ENCODE assay signal across 2 cellular contexts in the genomic region with DNA sequence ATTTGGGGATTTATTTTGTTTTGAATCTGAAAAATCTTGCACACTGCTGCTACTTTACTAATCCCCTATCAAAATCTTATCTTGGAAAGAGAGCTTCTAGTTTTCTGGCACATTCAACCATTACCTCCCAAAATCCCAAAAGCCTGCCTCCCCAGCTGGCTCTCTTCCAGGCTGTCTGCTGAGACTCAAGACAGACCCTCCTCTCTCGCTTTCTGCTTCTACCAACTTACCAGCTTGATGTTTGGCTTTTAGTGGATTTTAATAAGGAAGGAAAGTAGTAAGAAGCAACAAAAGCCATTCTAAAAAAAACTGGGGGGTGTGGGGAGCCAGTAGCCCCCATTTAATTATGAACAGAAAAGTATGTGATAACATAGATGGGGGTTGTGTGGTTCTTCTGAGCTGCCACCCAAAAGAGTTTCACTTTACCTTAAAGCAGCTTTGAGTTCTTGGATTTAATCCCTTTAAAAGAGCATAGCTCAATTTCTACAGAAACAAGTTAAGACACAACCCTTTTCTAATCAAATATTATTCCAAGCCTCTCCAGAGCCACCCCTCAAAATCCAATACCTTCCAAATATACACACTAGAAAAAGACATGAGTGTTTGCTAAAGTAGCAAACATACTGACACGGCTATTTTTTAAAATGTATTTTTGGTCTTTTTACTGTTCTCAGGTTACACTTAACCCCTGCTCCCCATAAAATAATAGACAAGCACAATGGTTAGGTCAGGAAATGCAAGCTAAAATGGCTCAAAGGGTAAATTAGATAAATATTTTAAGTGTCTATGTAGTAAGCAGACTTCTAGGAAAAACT.
TF ChIP-seq lines count a peak whose summit lies in the region.

No MANE protein-coding gene starts in this region.

TF ChIP-seq in HepG2, 621 proteins besides CTCF, POLR2A, EP300 and RAD21 (continues in another document):
- TF ChIP-seq, protein P1, sequence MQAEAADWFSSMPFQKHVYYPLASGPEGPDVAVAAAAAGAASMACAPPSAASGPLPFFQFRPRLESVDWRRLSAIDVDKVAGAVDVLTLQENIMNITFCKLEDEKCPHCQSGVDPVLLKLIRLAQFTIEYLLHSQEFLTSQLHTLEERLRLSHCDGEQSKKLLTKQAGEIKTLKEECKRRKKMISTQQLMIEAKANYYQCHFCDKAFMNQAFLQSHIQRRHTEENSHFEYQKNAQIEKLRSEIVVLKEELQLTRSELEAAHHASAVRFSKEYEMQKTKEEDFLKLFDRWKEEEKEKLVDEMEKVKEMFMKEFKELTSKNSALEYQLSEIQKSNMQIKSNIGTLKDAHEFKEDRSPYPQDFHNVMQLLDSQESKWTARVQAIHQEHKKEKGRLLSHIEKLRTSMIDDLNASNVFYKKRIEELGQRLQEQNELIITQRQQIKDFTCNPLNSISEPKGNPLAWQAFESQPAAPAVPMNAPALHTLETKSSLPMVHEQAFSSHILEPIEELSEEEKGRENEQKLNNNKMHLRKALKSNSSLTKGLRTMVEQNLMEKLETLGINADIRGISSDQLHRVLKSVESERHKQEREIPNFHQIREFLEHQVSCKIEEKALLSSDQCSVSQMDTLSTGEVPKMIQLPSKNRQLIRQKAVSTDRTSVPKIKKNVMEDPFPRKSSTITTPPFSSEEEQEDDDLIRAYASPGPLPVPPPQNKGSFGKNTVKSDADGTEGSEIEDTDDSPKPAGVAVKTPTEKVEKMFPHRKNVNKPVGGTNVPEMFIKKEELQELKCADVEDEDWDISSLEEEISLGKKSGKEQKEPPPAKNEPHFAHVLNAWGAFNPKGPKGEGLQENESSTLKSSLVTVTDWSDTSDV (CRISPR knock-in tag; IDR thresholded peaks at IDR 0.05) = no peak
- TF ChIP-seq FOXA1 (IDR thresholded peaks at IDR 0.05) (no peak), FOXA1 (CRISPR knock-in tag; IDR thresholded peaks at IDR 0.05) (no peak), SAFB2 (CRISPR knock-in tag; IDR thresholded peaks at IDR 0.05; ENCODE audit: borderline replicate concordance, low read depth) (no peak), CCDC6 (CRISPR knock-in tag; IDR thresholded peaks at IDR 0.05) (no peak), TBL1XR1 (IDR thresholded peaks at IDR 0.05; ENCODE audit: borderline replicate concordance, low read length, partially characterized antibody) (no peak), FOXJ3 (CRISPR knock-in tag; IDR thresholded peaks at IDR 0.05; ENCODE audit: borderline replicate concordance) (peak; percentile 27; the same call in 1 of the 2 replicates), JUN (CRISPR knock-in tag; IDR thresholded peaks at IDR 0.05) (no peak), KDM2A (CRISPR knock-in tag; IDR thresholded peaks at IDR 0.05; ENCODE audit: borderline replicate concordance, low read depth) (no peak), GABPB1 (CRISPR knock-in tag; IDR thresholded peaks at IDR 0.05) (no peak)
- TF ChIP-seq, protein P2, sequence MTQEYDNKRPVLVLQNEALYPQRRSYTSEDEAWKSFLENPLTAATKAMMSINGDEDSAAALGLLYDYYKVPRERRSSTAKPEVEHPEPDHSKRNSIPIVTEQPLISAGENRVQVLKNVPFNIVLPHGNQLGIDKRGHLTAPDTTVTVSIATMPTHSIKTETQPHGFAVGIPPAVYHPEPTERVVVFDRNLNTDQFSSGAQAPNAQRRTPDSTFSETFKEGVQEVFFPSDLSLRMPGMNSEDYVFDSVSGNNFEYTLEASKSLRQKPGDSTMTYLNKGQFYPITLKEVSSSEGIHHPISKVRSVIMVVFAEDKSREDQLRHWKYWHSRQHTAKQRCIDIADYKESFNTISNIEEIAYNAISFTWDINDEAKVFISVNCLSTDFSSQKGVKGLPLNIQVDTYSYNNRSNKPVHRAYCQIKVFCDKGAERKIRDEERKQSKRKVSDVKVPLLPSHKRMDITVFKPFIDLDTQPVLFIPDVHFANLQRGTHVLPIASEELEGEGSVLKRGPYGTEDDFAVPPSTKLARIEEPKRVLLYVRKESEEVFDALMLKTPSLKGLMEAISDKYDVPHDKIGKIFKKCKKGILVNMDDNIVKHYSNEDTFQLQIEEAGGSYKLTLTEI (CRISPR knock-in tag; conservative IDR thresholded peaks at IDR 0.05) = no peak
- TF ChIP-seq, protein P3, sequence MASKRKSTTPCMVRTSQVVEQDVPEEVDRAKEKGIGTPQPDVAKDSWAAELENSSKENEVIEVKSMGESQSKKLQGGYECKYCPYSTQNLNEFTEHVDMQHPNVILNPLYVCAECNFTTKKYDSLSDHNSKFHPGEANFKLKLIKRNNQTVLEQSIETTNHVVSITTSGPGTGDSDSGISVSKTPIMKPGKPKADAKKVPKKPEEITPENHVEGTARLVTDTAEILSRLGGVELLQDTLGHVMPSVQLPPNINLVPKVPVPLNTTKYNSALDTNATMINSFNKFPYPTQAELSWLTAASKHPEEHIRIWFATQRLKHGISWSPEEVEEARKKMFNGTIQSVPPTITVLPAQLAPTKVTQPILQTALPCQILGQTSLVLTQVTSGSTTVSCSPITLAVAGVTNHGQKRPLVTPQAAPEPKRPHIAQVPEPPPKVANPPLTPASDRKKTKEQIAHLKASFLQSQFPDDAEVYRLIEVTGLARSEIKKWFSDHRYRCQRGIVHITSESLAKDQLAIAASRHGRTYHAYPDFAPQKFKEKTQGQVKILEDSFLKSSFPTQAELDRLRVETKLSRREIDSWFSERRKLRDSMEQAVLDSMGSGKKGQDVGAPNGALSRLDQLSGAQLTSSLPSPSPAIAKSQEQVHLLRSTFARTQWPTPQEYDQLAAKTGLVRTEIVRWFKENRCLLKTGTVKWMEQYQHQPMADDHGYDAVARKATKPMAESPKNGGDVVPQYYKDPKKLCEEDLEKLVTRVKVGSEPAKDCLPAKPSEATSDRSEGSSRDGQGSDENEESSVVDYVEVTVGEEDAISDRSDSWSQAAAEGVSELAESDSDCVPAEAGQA (IDR thresholded peaks at IDR 0.05; ENCODE audit: low read depth) = no peak
- TF ChIP-seq, protein P3 (CRISPR knock-in tag; IDR thresholded peaks at IDR 0.05; ENCODE audit: borderline replicate concordance) = 0 out of 2 replicates have a peak, but pooled peaks have one; percentile 67
- TF ChIP-seq, protein P4, sequence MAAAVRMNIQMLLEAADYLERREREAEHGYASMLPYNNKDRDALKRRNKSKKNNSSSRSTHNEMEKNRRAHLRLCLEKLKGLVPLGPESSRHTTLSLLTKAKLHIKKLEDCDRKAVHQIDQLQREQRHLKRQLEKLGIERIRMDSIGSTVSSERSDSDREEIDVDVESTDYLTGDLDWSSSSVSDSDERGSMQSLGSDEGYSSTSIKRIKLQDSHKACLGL (CRISPR knock-in tag; IDR thresholded peaks at IDR 0.05) = no peak

TF ChIP-seq in SK-N-SH treated with all-trans-retinoic acid at 6 μM for 48 hours, 23 proteins besides CTCF, POLR2A, EP300 and RAD21 (continued from another document):
- TF ChIP-seq, protein P5, sequence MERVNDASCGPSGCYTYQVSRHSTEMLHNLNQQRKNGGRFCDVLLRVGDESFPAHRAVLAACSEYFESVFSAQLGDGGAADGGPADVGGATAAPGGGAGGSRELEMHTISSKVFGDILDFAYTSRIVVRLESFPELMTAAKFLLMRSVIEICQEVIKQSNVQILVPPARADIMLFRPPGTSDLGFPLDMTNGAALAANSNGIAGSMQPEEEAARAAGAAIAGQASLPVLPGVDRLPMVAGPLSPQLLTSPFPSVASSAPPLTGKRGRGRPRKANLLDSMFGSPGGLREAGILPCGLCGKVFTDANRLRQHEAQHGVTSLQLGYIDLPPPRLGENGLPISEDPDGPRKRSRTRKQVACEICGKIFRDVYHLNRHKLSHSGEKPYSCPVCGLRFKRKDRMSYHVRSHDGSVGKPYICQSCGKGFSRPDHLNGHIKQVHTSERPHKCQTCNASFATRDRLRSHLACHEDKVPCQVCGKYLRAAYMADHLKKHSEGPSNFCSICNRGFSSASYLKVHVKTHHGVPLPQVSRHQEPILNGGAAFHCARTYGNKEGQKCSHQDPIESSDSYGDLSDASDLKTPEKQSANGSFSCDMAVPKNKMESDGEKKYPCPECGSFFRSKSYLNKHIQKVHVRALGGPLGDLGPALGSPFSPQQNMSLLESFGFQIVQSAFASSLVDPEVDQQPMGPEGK (CRISPR knock-in tag; IDR thresholded peaks at IDR 0.05; ENCODE audit: borderline replicate concordance) = peak; percentile 55; the same call in 1 of the 2 replicates
